In the genomic region with DNA sequence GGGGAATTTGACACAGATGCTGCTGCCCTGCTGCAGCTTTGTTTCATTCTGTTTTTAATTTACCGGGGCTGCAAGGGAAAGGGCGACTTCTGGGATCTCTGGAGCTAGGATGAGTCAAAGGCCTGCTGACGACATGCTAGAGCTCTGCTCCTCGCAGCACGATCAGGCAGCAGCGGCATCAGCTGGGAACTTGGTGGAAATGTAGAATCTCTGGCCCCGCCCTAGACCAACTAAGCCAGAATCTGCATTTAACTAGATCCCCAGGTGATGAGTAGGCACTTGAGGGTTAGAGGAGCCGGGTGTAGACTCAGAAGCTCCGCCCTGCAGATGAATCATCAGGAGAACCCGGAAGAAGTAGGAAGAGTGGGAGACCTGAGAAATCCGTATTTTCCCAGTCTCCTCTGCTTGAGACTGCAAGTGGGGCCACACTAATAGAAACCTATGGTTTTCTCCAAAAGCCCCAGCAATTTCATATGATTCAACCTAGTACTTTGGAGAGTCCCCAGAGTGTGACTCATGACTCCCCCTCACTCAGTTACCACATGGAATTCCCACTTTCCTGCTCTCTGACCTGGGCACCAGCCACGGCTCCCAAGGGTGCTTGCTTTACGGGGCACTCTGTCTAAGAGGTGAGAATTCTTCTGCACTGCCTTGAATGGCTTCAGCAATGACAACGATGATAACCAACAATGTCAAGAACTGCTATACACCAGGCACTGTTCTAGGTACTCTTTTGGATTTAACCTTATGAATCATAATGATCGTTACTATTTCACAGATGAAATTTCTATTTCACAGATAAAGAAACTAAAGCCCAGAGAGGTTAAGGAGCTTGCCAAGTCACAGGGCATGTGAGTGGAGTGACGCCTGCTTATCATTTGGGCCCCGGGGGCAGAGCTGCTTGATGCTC, we compare ENCODE assay signal across 8 cellular contexts. TPM values are rescaled to one million over a fixed set of nuclear protein-coding genes. Genes with fewer than 3 reads are reported as not detected.
DNase-seq lines count a peak whose midpoint lies in the region; ATAC-seq and TF ChIP-seq lines count a peak whose summit lies in the region.

No MANE protein-coding gene starts in this region.

- peaks cover 0 to 34% (median 0%) of the 10 kb centered on the region in 7 donors for H3K27me3 ChIP-seq in spleen (replicated peaks in 1 of 7)

- no peaks in the 10 kb centered on the region for H3K4me1 ChIP-seq in spleen

- intact Hi-C loops in posterior vena cava (cut with DNase I): no loop called here
- intact Hi-C loops in spleen (cut with DNase I; ENCODE audit: low total_unique reads): no loop called here

- H3K9me3 ChIP-seq in spleen: peaks cover 0 to 10% (median 0%) of the 10 kb centered on the region in 8 donors

- TF ChIP-seq CTCF in spleen (IDR thresholded peaks at IDR 0.05 in 8 of 11, conservative IDR thresholded peaks at IDR 0.05 in 3 of 11): no peak

- 58 to 69% (median 61%) methylated on average over 17 of the region's 17 CpGs for WGBS in spleen, 5 donors

- no peak for TF ChIP-seq POLR2A in spleen (IDR thresholded peaks at IDR 0.05)

- DNase-seq in EH (ENCODE audit: low read depth) (peak; percentile 99), NCI-H1694 treated with DMSO at 0.1 percent for 48 hours (lab: John Stamatoyannopoulos, UW) (peak; percentile 13), fibroblast of gingiva (ENCODE audit: low read depth) (peak; percentile 97), posterior vena cava (ENCODE audit: low spot score) (peak; percentile 91), spleen (no peak)

- H3K36me3 ChIP-seq in spleen: no peaks in the 10 kb centered on the region

- H3K27ac ChIP-seq in spleen: no peak overlapping the region

- H3K4me3 ChIP-seq in spleen: no peak overlapping the region

- peak; percentile 52 for ATAC-seq in GM21825 (IDR thresholded peaks at IDR 0.05; ENCODE audit: unreplicated experiment)
- ATAC-seq in activated CD4-positive, CD25-positive, alpha-beta regulatory T cell treated with anti-CD3 and anti-CD28 coated beads, Interleukin-2, amount 50 U/mL, for 24 hours: peak; percentile 80 to 84
- ATAC-seq in HG03159 (IDR thresholded peaks at IDR 0.05; ENCODE audit: unreplicated experiment): no peak

RNA-seq across cellular contexts. Expression of a gene that starts 18.1 kb away (rescaled TPM):
- 1 to 10 TPM; 3.0 to 5.7 TPM for total RNA-seq in posterior vena cava
- 1 to 10 TPM in 2 of 7 donors, under 1 TPM in 4, not detected in 1; 0.39 to 1.6 (median 0.82) TPM for total RNA-seq in spleen
- 1 to 10 TPM; 1.0 to 2.2 (median 1.3) TPM for polyA plus RNA-seq in spleen

RNA-seq across cellular contexts. Expression of a gene that starts 49.4 kb away (rescaled TPM):
- total RNA-seq in posterior vena cava: 10 to 100 TPM; 14.3 to 18.0 TPM
- total RNA-seq in spleen: 10 to 100 TPM; 12.1 to 21.0 (median 17.3) TPM
- polyA plus RNA-seq in spleen: 10 to 100 TPM; 39.0 to 41.6 (median 39.6) TPM

RNA-seq across cellular contexts. Expression of a gene that starts 52.0 kb away (rescaled TPM):
- total RNA-seq in posterior vena cava (10 to 100 TPM; 58.2 to 73.8 TPM), spleen (10 to 100 TPM in 3 of 7 donors, 1 to 10 TPM in 4; 4.3 to 13.7 (median 6.7) TPM)
- 1 to 10 TPM; 4.8 to 9.1 (median 7.5) TPM for polyA plus RNA-seq in spleen

Comparison
In these comparisons a context has a peak if more than half of its experiments do, and no peak if none do; other contexts are left out.
1. RNA of a gene that starts 52.0 kb away (total RNA-seq): 58.2 to 73.8 TPM in posterior vena cava; 4.3 to 13.7 TPM in spleen; every median in the first group is over 4 times any median in the second.